In genomic region chr21:29656504-29657227, GRCh38 we compare ENCODE assay signal across 9 cellular contexts.
DNase-seq lines count a peak whose midpoint lies in the region; ATAC-seq and TF ChIP-seq lines count a peak whose summit lies in the region.
"Had no signal": no experiment of that assay in that cellular context is flagged by ENCODE, and none has a peak within 500 bp of the region (broad histone marks: within the 10 kb centered on the region; RNA-seq: fewer than 3 reads in every experiment).

No MANE protein-coding gene starts in this region.

- TF ChIP-seq CTCF in NB4 (IDR thresholded peaks at IDR 0.05; ENCODE audit: low read depth, low read length) (no peak), dorsolateral prefrontal cortex (IDR thresholded peaks at IDR 0.05 in 54 of 56, conservative IDR thresholded peaks at IDR 0.05 in 2 of 56; ENCODE audit: low read depth in 1 of 56, partially characterized antibody in 56 of 56) (no peak)

- H3K36me3 Mint-ChIP-seq in natural killer cell treated with Interleukin-12 subunit alpha and Interleukin-12 subunit beta and Interleukin-15 and Interleukin-18, amount 100 ng/mL, for 72 hours: peaks cover 15% of the 10 kb centered on the region

- intact Hi-C loops in dorsolateral prefrontal cortex (cut with DNase I): no loop called here

- peak; percentile 81 for DNase-seq in ELR (ENCODE audit: low read depth)
- peak; percentile 91 for DNase-seq in NB4 (ENCODE audit: low read depth)
- DNase-seq in adipocyte (ENCODE audit: low read depth): peak; percentile 19
- no peak for DNase-seq in natural killer cell treated with Interleukin-12 subunit alpha and Interleukin-12 subunit beta and Interleukin-15 and Interleukin-18, amount 100 ng/mL, for 72 hours (ENCODE audit: low spot score)
- DNase-seq in G401 (ENCODE audit: low spot score): no peak
- DNase-seq in NCI-H510A treated with DMSO at 0.1 percent for 48 hours (lab: John Stamatoyannopoulos, UW): no peak
- DNase-seq in dorsolateral prefrontal cortex: no peak
- DNase-seq: H9 had no signal

- H3K27me3 Mint-ChIP-seq in natural killer cell treated with Interleukin-12 subunit alpha and Interleukin-12 subunit beta and Interleukin-15 and Interleukin-18, amount 100 ng/mL, for 72 hours: no peaks in the 10 kb centered on the region

- peak; percentile 87 to 88 for ATAC-seq in natural killer cell treated with Interleukin-12 subunit alpha and Interleukin-12 subunit beta and Interleukin-15 and Interleukin-18, amount 100 ng/mL, for 72 hours
- ATAC-seq in GM18519 (IDR thresholded peaks at IDR 0.05; ENCODE audit: low FRiP score, unreplicated experiment): no peak

- H3K27ac Mint-ChIP-seq in natural killer cell treated with Interleukin-12 subunit alpha and Interleukin-12 subunit beta and Interleukin-15 and Interleukin-18, amount 100 ng/mL, for 72 hours: peak overlapping the region; percentile 34 to 54
- H3K27ac Mint-ChIP-seq: H9 had no signal

- no peaks in the 10 kb centered on the region for H3K9me3 ChIP-seq in adipocyte (ENCODE audit: control insufficient read depth, low read length)

- H3K27me3 ChIP-seq in adipocyte (replicated peaks; ENCODE audit: control insufficient read depth, insufficient read depth, low read length) (no peaks in the 10 kb centered on the region), dorsolateral prefrontal cortex (peaks cover 0 to 8% (median 0%) of the 10 kb centered on the region in 45 donors)

- TF ChIP-seq POLR2A in NB4 (IDR thresholded peaks at IDR 0.05; ENCODE audit: extremely low read depth, insufficient read length): no peak

- H3K4me1 Mint-ChIP-seq in natural killer cell treated with Interleukin-12 subunit alpha and Interleukin-12 subunit beta and Interleukin-15 and Interleukin-18, amount 100 ng/mL, for 72 hours (ENCODE audit: low read depth in 2 of 2): peaks cover 7 to 9% of the 10 kb centered on the region in 2 donors

- in situ Hi-C loops in G401 (cut with HindIII; ENCODE audit: low sequenced_read_pairs): no loop called here

- H3K36me3 ChIP-seq in adipocyte (ENCODE audit: control insufficient read depth, insufficient read depth, low read length, severe bottlenecking): no peaks in the 10 kb centered on the region

- H3K27ac ChIP-seq in dorsolateral prefrontal cortex: no peak overlapping the region

- no peak overlapping the region for H3K9ac ChIP-seq in adipocyte (ENCODE audit: low read length)

- peaks cover 18% of the 10 kb centered on the region for H3K9me3 Mint-ChIP-seq in natural killer cell treated with Interleukin-12 subunit alpha and Interleukin-12 subunit beta and Interleukin-15 and Interleukin-18, amount 100 ng/mL, for 72 hours

- H3K4me3 ChIP-seq in NB4 (ENCODE audit: low read depth, low read length) (no peak overlapping the region), adipocyte (ENCODE audit: low read length) (no peak overlapping the region), dorsolateral prefrontal cortex (no peak overlapping the region)

- peaks cover 6% of the 10 kb centered on the region for H3K4me1 ChIP-seq in adipocyte (ENCODE audit: control insufficient read depth, insufficient read depth, low read length)

- peak overlapping the region; percentile 45 for H3K4me3 Mint-ChIP-seq in natural killer cell treated with Interleukin-12 subunit alpha and Interleukin-12 subunit beta and Interleukin-15 and Interleukin-18, amount 100 ng/mL, for 72 hours
- H3K4me3 Mint-ChIP-seq: H9 had no signal

Comparison
In these comparisons a context has a peak if more than half of its experiments do, and no peak if none do; other contexts are left out.
1. DNase-seq: peak in ELR (single experiment), NB4 (single experiment) and adipocyte (single experiment); none in natural killer cell treated with Interleukin-12 subunit alpha and Interleukin-12 subunit beta and Interleukin-15 and Interleukin-18, amount 100 ng/mL, for 72 hours (single experiment), G401 (single experiment), NCI-H510A treated with DMSO at 0.1 percent for 48 hours (single experiment) and dorsolateral prefrontal cortex (0 of 10).